5 cellular contexts compared by ENCODE assay signal in genomic region chr4:154946113-154946512, GRCh38.
"Had no signal": no experiment of that assay in that cellular context is flagged by ENCODE, and none has a peak within 500 bp of the region (broad histone marks: within the 10 kb centered on the region; RNA-seq: fewer than 3 reads in every experiment).

No MANE protein-coding gene starts in this region.

- H3K4me3 ChIP-seq: GM23338 had no signal

- ATAC-seq: GM23338, HepG2 had no signal

- DNase-seq: H9, HCEC 1CT had no signal

- H3K27ac ChIP-seq: HL-60 had no signal
